Comparison of ENCODE assay signal across 28 cellular contexts in the genomic region with DNA sequence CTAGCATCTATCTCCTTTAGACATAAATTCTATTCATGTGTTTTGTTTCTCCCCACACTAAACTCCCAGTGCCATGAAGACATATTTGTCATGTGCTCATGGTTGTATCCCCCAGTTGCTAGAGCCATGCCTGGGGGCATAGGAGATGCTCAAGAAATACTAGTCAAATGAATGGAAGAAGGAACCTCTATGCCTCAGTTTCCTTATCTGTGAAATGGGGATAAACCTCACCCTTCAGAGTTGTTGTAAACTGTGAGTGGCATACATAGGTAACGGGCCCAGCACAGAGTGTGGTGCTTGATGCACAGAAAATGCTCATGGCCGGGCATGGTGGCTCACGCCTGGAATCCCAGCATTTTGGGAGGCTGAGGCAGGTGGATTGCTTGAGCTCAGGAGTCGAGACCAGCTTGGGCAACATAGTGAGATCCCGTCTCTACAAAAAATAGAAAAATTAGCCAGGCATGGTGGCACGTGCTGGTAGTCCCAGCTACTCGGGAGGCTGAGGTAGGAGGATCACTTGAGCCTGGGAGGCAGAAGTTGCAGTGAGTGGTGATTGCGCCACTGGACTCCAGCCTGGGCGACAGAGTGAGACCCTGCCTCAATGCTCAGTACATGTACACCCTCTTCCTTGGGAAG. TPM values are rescaled to one million over a fixed set of nuclear protein-coding genes. Genes with fewer than 3 reads are reported as not detected.
A peak's percentile ranks its signal among the peaks of the same experiment; 100 is the strongest.
DNase-seq lines count a peak whose midpoint lies in the region; ATAC-seq and TF ChIP-seq lines count a peak whose summit lies in the region.
"Had no signal": no experiment of that assay in that cellular context is flagged by ENCODE, and none has a peak within 500 bp of the region (broad histone marks: within the 10 kb centered on the region; RNA-seq: fewer than 3 reads in every experiment).

No MANE protein-coding gene starts in this region.

- no peak overlapping the region for H3K9ac ChIP-seq in neural progenitor cell
- H3K9ac ChIP-seq: GM23248 had no signal

- H2AFZ ChIP-seq in PC-9 = no peak overlapping the region
- H2AFZ ChIP-seq in neural progenitor cell (replicated peaks) = no peak overlapping the region
- H2AFZ ChIP-seq: GM23248 had no signal

- POLR2A ChIA-PET in HEK293 (lab: Yijun Ruan, JAX) (no interaction called here), PC-9 (lab: Charles Lee; ENCODE audit: unreplicated experiment) (no interaction called here)

- no peaks in the 10 kb centered on the region for H3K79me2 ChIP-seq in PC-9 (ENCODE audit: low read depth)
- H3K79me2 ChIP-seq in neural progenitor cell (ENCODE audit: low read depth) = no peaks in the 10 kb centered on the region

- H3K4me1 Mint-ChIP-seq in endothelial cell (ENCODE audit: unreplicated experiment) = peaks cover 15% of the 10 kb centered on the region
- H3K4me1 Mint-ChIP-seq in neural progenitor cell = peaks cover 22% of the 10 kb centered on the region

- no peak overlapping the region for H3K4me3 ChIP-seq in HEK293 (ENCODE audit: low read depth, low read length)
- no peak overlapping the region for H3K4me3 ChIP-seq in PC-9
- no peak overlapping the region for H3K4me3 ChIP-seq in neural progenitor cell
- H3K4me3 ChIP-seq: GM23248, HAP-1, SJCRH30 had no signal

- peaks cover 26% of the 10 kb centered on the region for H3K27me3 Mint-ChIP-seq in endothelial cell (ENCODE audit: unreplicated experiment)
- H3K27me3 Mint-ChIP-seq in neural progenitor cell (ENCODE audit: insufficient read depth, low read depth) = peaks cover 3% of the 10 kb centered on the region

- no peaks in the 10 kb centered on the region for H3K4me1 ChIP-seq in HEK293 (ENCODE audit: control insufficient read depth, insufficient read depth, low read length)
- peaks cover 21% of the 10 kb centered on the region for H3K4me1 ChIP-seq in PC-9 (replicated peaks; ENCODE audit: insufficient read depth)
- H3K4me1 ChIP-seq in neural progenitor cell = no peaks in the 10 kb centered on the region
- H3K4me1 ChIP-seq: BE2C, HAP-1 had no signal

- H3K27ac ChIP-seq in HEK293 (ENCODE audit: extremely low read depth, low read depth, low read length) = no peak overlapping the region
- H3K27ac ChIP-seq in PC-9 = no peak overlapping the region
- H3K27ac ChIP-seq in neural progenitor cell = no peak overlapping the region
- H3K27ac ChIP-seq: GM23248, SJCRH30 had no signal

- H3K9me2 ChIP-seq in PC-9 (ENCODE audit: insufficient read depth) = no peaks in the 10 kb centered on the region

- TSS peak; percentile 13 for BruUV-seq in PC-9 (replicated peaks; lab: Mats Ljungman, UMichigan)

- TF ChIP-seq POLR2A in erythroblast (IDR thresholded peaks at IDR 0.05; ENCODE audit: low read length) = no peak

- H3K36me3 Mint-ChIP-seq in endothelial cell (ENCODE audit: low read depth, unreplicated experiment) (peaks cover 31% of the 10 kb centered on the region), neural progenitor cell (peaks cover 2% of the 10 kb centered on the region)

- H3K4me3 Mint-ChIP-seq in endothelial cell (ENCODE audit: unreplicated experiment) (peak overlapping the region; percentile 71), neural progenitor cell (peak overlapping the region; percentile 34)
- H3K4me3 Mint-ChIP-seq: CD14-positive monocyte had no signal

- H3F3A ChIP-seq in PC-9 (ENCODE audit: insufficient read depth, low read depth) (peaks cover 13% of the 10 kb centered on the region), neural progenitor cell (ENCODE audit: low read depth) (peaks cover 5% of the 10 kb centered on the region)

- H3K4me2 ChIP-seq in PC-9 = no peak overlapping the region
- no peak overlapping the region for H3K4me2 ChIP-seq in neural progenitor cell

- H3K27me3 ChIP-seq in PC-9 (ENCODE audit: insufficient read depth, low read depth) (no peaks in the 10 kb centered on the region), neural progenitor cell (no peaks in the 10 kb centered on the region)
- H3K27me3 ChIP-seq: BE2C, SJCRH30 had no signal

- intact Hi-C loops in PC-9 (cut with micrococcal nuclease; ENCODE audit: unreplicated experiment) = no loop called here

- peaks cover 0 to 4% of the 10 kb centered on the region in 2 experiments; a peak in 1 of 3 replicates for H3K36me3 ChIP-seq in HEK293 (ENCODE audit: control insufficient read depth in 2 of 2, insufficient read depth in 1 of 2, low read length in 2 of 2)
- H3K36me3 ChIP-seq in PC-9 (ENCODE audit: low read depth) = no peaks in the 10 kb centered on the region
- no peaks in the 10 kb centered on the region for H3K36me3 ChIP-seq in neural progenitor cell
- H3K36me3 ChIP-seq: BE2C, HAP-1 had no signal

- no peak for ATAC-seq in GM18907 (IDR thresholded peaks at IDR 0.05; ENCODE audit: unreplicated experiment)
- ATAC-seq: Right ventricle myocardium inferior, SK-N-SH treated with all-trans-retinoic acid at 6 μM for 48 hours had no signal

- H3K9me3 Mint-ChIP-seq in endothelial cell (ENCODE audit: unreplicated experiment) = no peaks in the 10 kb centered on the region
- H3K9me3 Mint-ChIP-seq in neural progenitor cell = no peaks in the 10 kb centered on the region
- H3K9me3 Mint-ChIP-seq: CD14-positive monocyte had no signal

- H4K20me1 ChIP-seq in PC-9 (ENCODE audit: insufficient read depth) (no peaks in the 10 kb centered on the region), neural progenitor cell (ENCODE audit: low read depth) (no peaks in the 10 kb centered on the region)

- H3K9me3 ChIP-seq in HEK293 (ENCODE audit: control insufficient read depth, insufficient read depth, low read depth, low read length) (no peaks in the 10 kb centered on the region), PC-9 (ENCODE audit: insufficient read depth, low read depth) (no peaks in the 10 kb centered on the region), neural progenitor cell (ENCODE audit: low read depth) (no peaks in the 10 kb centered on the region)
- H3K9me3 ChIP-seq: BE2C, HAP-1 had no signal

- H3K27ac Mint-ChIP-seq in endothelial cell (ENCODE audit: unreplicated experiment) = peak overlapping the region; percentile 57
- peak overlapping the region; percentile 81 for H3K27ac Mint-ChIP-seq in neural progenitor cell

- no peak for DNase-seq in PC-9
- DNase-seq in endothelial cell (ENCODE audit: low spot score) = no peak
- no peak for DNase-seq in neural progenitor cell (ENCODE audit: low spot score)
- no peak for DNase-seq in erythroblast (lab: John Stamatoyannopoulos, UW)
- DNase-seq in NCI-H1694 (lab: John Stamatoyannopoulos, UW) = no peak
- no peak for DNase-seq in stimulated activated CD4-positive, alpha-beta T cell treated with anti-CD3 and anti-CD28 coated beads, Interleukin-4, amount 100 ng/mL, for 24 hours
- DNase-seq: BE2C, Calu3, DMS153, DND-41, GM23248, Kasumi-1, NCI-H1092 treated with DMSO at 0.1 percent for 48 hours, NCI-H1436 treated with DMSO at 0.1 percent for 48 hours, NCI-H1930, NCI-H2107, NCI-H446, NCI-H524 treated with DMSO at 0.1 percent for 48 hours, NCI-H774, SJCRH30 had no signal

- CTCF ChIA-PET in HEK293 (lab: Yijun Ruan, JAX) = no interaction called here
- CTCF ChIA-PET in PC-9 (lab: Charles Lee) = no interaction called here

- TF ChIP-seq CTCF in HEK293 (tag by site-specific recombination; IDR thresholded peaks at IDR 0.05) (no peak), PC-9 (conservative IDR thresholded peaks at IDR 0.05) (no peak), endothelial cell (IDR thresholded peaks at IDR 0.05; ENCODE audit: unreplicated experiment) (no peak), neural progenitor cell (IDR thresholded peaks at IDR 0.05) (no peak)

TF ChIP-seq in HEK293, 187 proteins besides CTCF, POLR2A, EP300 and RAD21:
- TF ChIP-seq ZNF121 (tag by site-specific recombination; IDR thresholded peaks at IDR 0.05) = peak; percentile 88
- TF ChIP-seq ZNF670 (tag by site-specific recombination; IDR thresholded peaks at IDR 0.05; ENCODE audit: low read depth) = no peak

RNA-seq across cellular contexts. Expression of a gene that starts 8.7 kb away (rescaled TPM):
- total RNA-seq in PC-9 (2021) (not detected in 2 replicates), endothelial cell (ENCODE audit: unreplicated experiment) (1.3 TPM), neural progenitor cell (ENCODE audit: low replicate concordance) (0.67 and 1.2 TPM in 2 replicates)
- total RNA-seq: A673, Calu3, GM23248, M059J, Right ventricle myocardium inferior had no signal

RNA-seq across cellular contexts. Expression of a gene that starts 37.8 kb away (rescaled TPM):
- total RNA-seq in PC-9 (2021) = 63.1 and 63.5 TPM in 2 replicates
- 57.9 TPM for total RNA-seq in endothelial cell (ENCODE audit: unreplicated experiment)
- total RNA-seq in neural progenitor cell (ENCODE audit: low replicate concordance) = 34.5 and 50.3 TPM in 2 replicates
